ENCODE assay signal across 8 cellular contexts in the genomic region with DNA sequence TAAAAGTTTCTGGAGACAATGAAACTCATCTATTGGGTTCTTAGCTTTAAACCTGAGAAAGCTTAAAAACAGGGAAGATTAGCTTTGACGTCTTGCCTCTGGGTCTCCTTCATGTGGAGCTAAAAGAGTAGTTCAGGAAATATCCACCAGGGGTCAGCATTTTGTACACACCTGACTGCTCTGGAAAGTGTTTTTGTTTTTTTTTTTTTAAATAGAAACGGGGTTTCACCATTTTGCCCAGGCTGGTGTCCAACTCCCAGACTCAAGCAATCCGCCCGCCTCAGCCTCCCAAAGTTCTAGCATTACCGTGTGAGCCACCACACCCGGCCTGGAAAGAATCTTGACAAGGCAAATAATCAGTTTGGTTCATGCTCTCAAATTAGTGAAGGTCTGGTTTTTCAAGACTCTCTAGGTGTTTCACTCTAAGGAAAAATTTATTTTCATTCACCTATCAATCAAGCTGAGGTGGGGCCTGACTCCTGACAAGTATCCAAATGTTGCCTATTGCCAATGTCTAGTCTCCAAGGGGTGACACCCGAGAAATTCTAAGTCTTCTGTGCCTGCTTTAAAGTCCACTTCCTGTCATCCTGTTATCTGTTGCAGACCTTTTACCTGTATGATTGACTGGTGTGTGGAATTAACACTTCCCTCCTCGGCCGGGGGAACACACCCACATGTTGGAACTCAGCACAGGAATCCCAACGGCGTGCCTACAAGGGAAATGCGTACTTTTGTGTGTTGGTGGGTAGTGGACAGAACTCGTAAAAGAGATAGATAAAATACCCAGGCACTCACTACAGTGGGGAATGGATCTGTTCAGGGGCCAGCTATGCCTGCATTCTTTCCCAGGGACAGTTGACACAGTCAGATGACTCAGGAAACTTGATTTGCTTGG. TPM values are rescaled to one million over a fixed set of nuclear protein-coding genes. Genes with fewer than 3 reads are reported as not detected.
DNase-seq lines count a peak whose midpoint lies in the region; ATAC-seq, FAIRE-seq and TF ChIP-seq lines count a peak whose summit lies in the region.

No MANE protein-coding gene starts in this region.

- peak; percentile 63 for ATAC-seq in GM21576 (IDR thresholded peaks at IDR 0.05; ENCODE audit: unreplicated experiment)
- ATAC-seq in stimulated activated naive CD8-positive, alpha-beta T cell treated with anti-CD3 and anti-CD28 coated beads, Interleukin-15, Interleukin-2, amounts not matched to agents 100 U/mL and 50 U/mL, for 24 hours = peak; percentile 57

- intact Hi-C loops in kidney (cut with DNase I) = no loop called here

- no peak overlapping the region for H3K4me3 ChIP-seq in NB4 (ENCODE audit: low read depth, low read length)
- H3K4me3 ChIP-seq in bronchial epithelial cell (ENCODE audit: low read depth, low read length) = no peak overlapping the region
- peak overlapping the region in 1 of 2 donors; percentile 42 for H3K4me3 ChIP-seq in kidney (ENCODE audit: low read length in 2 of 2)

- H3K9me3 ChIP-seq in kidney (ENCODE audit: control insufficient read depth in 1 of 2, low read length in 2 of 2) = no peaks in the 10 kb centered on the region

- H3K9ac ChIP-seq in kidney (ENCODE audit: low read length in 2 of 2) = no peak overlapping the region

- FAIRE-seq in bronchial epithelial cell (lab: Jason Lieb, UNC) (peak; percentile 62), kidney (lab: Jason Lieb, UNC) (peak; percentile 58)

- H3K27me3 ChIP-seq in bronchial epithelial cell (ENCODE audit: control insufficient read depth, insufficient read depth, low read length) = no peaks in the 10 kb centered on the region

- H3K4me1 ChIP-seq in kidney (ENCODE audit: control insufficient read depth in 1 of 2, insufficient read depth in 1 of 2, low read depth in 1 of 2, low read length in 2 of 2) = no peaks in the 10 kb centered on the region

- no peak overlapping the region for H3K27ac ChIP-seq in kidney (ENCODE audit: low read depth in 2 of 2, low read length in 2 of 2)

- peak; percentile 81 for DNase-seq in DMS53 treated with DMSO at 0.1 percent for 48 hours (lab: John Stamatoyannopoulos, UW; ENCODE audit: unreplicated experiment)
- peak; percentile 83 for DNase-seq in NB4 (ENCODE audit: low read depth)
- DNase-seq in SW480 (ENCODE audit: low spot score) = peak; percentile 79
- DNase-seq in bronchial epithelial cell (ENCODE audit: low read depth) = peak; percentile 75
- no peak for DNase-seq in kidney
- DNase-seq in stimulated activated naive CD8-positive, alpha-beta T cell treated with anti-CD3 and anti-CD28 coated beads, Interleukin-15, Interleukin-2, amounts not matched to agents 100 U/mL and 50 U/mL, for 24 hours = peak; percentile 35
- DNase-seq in OCI-M2 (lab: John Stamatoyannopoulos, UW; ENCODE audit: unreplicated experiment) = no peak

- no peaks in the 10 kb centered on the region for H3K36me3 ChIP-seq in bronchial epithelial cell (ENCODE audit: control insufficient read depth, insufficient read depth, low read length)
- no peaks in the 10 kb centered on the region for H3K36me3 ChIP-seq in kidney (ENCODE audit: control insufficient read depth in 1 of 2, insufficient read depth in 2 of 2, low read length in 2 of 2)

- TF ChIP-seq CTCF in NB4 (IDR thresholded peaks at IDR 0.05; ENCODE audit: low read depth, low read length) (peak; percentile 68), bronchial epithelial cell (IDR thresholded peaks at IDR 0.05; ENCODE audit: insufficient read depth, low read length, severe bottlenecking) (peak; percentile 70), kidney (IDR thresholded peaks at IDR 0.05; ENCODE audit: borderline replicate concordance, extremely low read depth, insufficient read depth) (peak; percentile 85)

- no peak for TF ChIP-seq POLR2A in NB4 (IDR thresholded peaks at IDR 0.05; ENCODE audit: extremely low read depth, insufficient read length)

RNA-seq across cellular contexts. Expression of gene IL1RN, which starts 11.3 kb away (rescaled TPM):
- 71.9 and 113 TPM in 2 replicates for total RNA-seq in bronchial epithelial cell
- total RNA-seq in kidney = 2.1 TPM
- polyA plus RNA-seq in kidney (ENCODE audit: insufficient read depth, low read depth, low replicate concordance) = 1.3 TPM

RNA-seq across cellular contexts. Expression of gene PSD4, which starts 35.1 kb away (rescaled TPM):
- 25.0 and 27.0 TPM in 2 replicates for total RNA-seq in bronchial epithelial cell
- total RNA-seq in kidney = 42.0 TPM
- 16.2 TPM for polyA plus RNA-seq in kidney (ENCODE audit: insufficient read depth, low read depth, low replicate concordance)

Comparison
In these comparisons a context has a peak if more than half of its experiments do, and no peak if none do; other contexts are left out.
1. DNase-seq: peak in DMS53 treated with DMSO at 0.1 percent for 48 hours (single experiment), NB4 (single experiment), SW480 (single experiment), bronchial epithelial cell (single experiment) and stimulated activated naive CD8-positive, alpha-beta T cell treated with anti-CD3 and anti-CD28 coated beads, Interleukin-15, Interleukin-2, amounts not matched to agents 100 U/mL and 50 U/mL, for 24 hours (single experiment); none in kidney (single experiment) and OCI-M2 (single experiment).
2. RNA of gene IL1RN, which starts 11.3 kb away (total RNA-seq): 71.9 to 113 TPM in bronchial epithelial cell; 2.1 TPM in kidney (single experiment); every median in the first group is over 10 times any median in the second.
3. Peak in every context shown above with its lines, with median percentiles within 50 percentile points of each other: CTCF ChIP-seq.